ENCODE assay signal across 18 cellular contexts in genomic region chr2:104861295-104862060, GRCh38. TPM values are rescaled to one million over a fixed set of nuclear protein-coding genes. Genes with fewer than 3 reads are reported as not detected.
DNase-seq lines count a peak whose midpoint lies in the region; ATAC-seq and TF ChIP-seq lines count a peak whose summit lies in the region.
"Had no signal": no experiment of that assay in that cellular context is flagged by ENCODE, and none has a peak within 500 bp of the region (broad histone marks: within the 10 kb centered on the region; RNA-seq: fewer than 3 reads in every experiment).

No MANE protein-coding gene starts in this region.

- ATAC-seq in GM23338: peak; percentile 4
- no peak for ATAC-seq in GM21381 (IDR thresholded peaks at IDR 0.05; ENCODE audit: unreplicated experiment)
- ATAC-seq: PC-3 had no signal

- peaks cover 36% of the 10 kb centered on the region for H3F3A ChIP-seq in GM23338 (replicated peaks; ENCODE audit: low read depth)

- DNase-seq in A673 (ENCODE audit: low spot score) (no peak), GM23338 (ENCODE audit: low spot score) (peak; percentile 67), endothelial cell (ENCODE audit: low spot score) (no peak), nephron progenitor cell (no peak), COLO829 (ENCODE audit: low spot score) (no peak)
- DNase-seq in activated T-helper 2 cell treated with anti-CD3 and anti-CD28 coated beads, Interferon-gamma antibody, Interleukin-2, Interleukin-4, amounts not matched to agents 10 μg/mL and 5 μg/mL and 100 μg/mL, durations not matched to agents 14 hours and 24 hours and 36 hours (ENCODE audit: low spot score): no peak
- DNase-seq in activated CD4-positive, CD25-positive, alpha-beta regulatory T cell treated with anti-CD3 and anti-CD28 coated beads, Interleukin-2, amount 50 U/mL, for 72 hours: no peak
- DNase-seq: immature natural killer cell, NCI-H2081 treated with DMSO at 0.1 percent for 48 hours, PC-3, T1000, thyroid gland had no signal

- peaks cover 35% of the 10 kb centered on the region for H4K20me1 ChIP-seq in GM23338 (replicated peaks; ENCODE audit: insufficient read depth)

- H3K27me3 Mint-ChIP-seq in GM23338 (ENCODE audit: insufficient read depth, low read depth, poor library complexity) (peaks cover 93% of the 10 kb centered on the region), endothelial cell (ENCODE audit: unreplicated experiment) (peaks cover 50% of the 10 kb centered on the region), nephron progenitor cell (ENCODE audit: low read depth, poor library complexity) (peaks cover 99% of the 10 kb centered on the region)
- peaks cover 85% of the 10 kb centered on the region for H3K27me3 Mint-ChIP-seq in activated T-helper 2 cell treated with anti-CD3 and anti-CD28 coated beads, Interferon-gamma antibody, Interleukin-2, Interleukin-4, amounts not matched to agents 10 μg/mL and 5 μg/mL and 100 μg/mL, durations not matched to agents 14 hours and 24 hours and 36 hours (ENCODE audit: low read depth)

- intact Hi-C loops in A673 (cut with micrococcal nuclease; ENCODE audit: unreplicated experiment): no loop called here
- intact Hi-C loops in activated T-helper 2 cell treated with anti-CD3 and anti-CD28 coated beads, Interferon-gamma antibody, Interleukin-2, Interleukin-4, amounts not matched to agents 10 μg/mL and 5 μg/mL and 100 μg/mL, durations not matched to agents 14 hours and 24 hours and 36 hours (cut with micrococcal nuclease): no loop called here

- H3K27ac ChIP-seq in A673 (ENCODE audit: low read depth, low read length, poor library complexity, severe bottlenecking) (no peak overlapping the region), GM23338 (ENCODE audit: low read depth) (no peak overlapping the region)
- H3K27ac ChIP-seq: BLaER1, epithelial cell of prostate, GM23248, KMS-11, parathyroid adenoma, thyroid gland had no signal

- H3K27ac Mint-ChIP-seq in GM23338: no peak overlapping the region
- H3K27ac Mint-ChIP-seq in endothelial cell (ENCODE audit: unreplicated experiment): peak overlapping the region; percentile 31
- no peak overlapping the region for H3K27ac Mint-ChIP-seq in nephron progenitor cell
- H3K27ac Mint-ChIP-seq in activated T-helper 2 cell treated with anti-CD3 and anti-CD28 coated beads, Interferon-gamma antibody, Interleukin-2, Interleukin-4, amounts not matched to agents 10 μg/mL and 5 μg/mL and 100 μg/mL, durations not matched to agents 14 hours and 24 hours and 36 hours: no peak overlapping the region
- H3K27ac Mint-ChIP-seq: immature natural killer cell had no signal

- H3K4me1 Mint-ChIP-seq in GM23338 (peaks cover 50% of the 10 kb centered on the region), endothelial cell (ENCODE audit: unreplicated experiment) (peaks cover 18% of the 10 kb centered on the region), nephron progenitor cell (peaks cover 44% of the 10 kb centered on the region)
- H3K4me1 Mint-ChIP-seq in activated T-helper 2 cell treated with anti-CD3 and anti-CD28 coated beads, Interferon-gamma antibody, Interleukin-2, Interleukin-4, amounts not matched to agents 10 μg/mL and 5 μg/mL and 100 μg/mL, durations not matched to agents 14 hours and 24 hours and 36 hours (ENCODE audit: low read depth): peaks cover 4% of the 10 kb centered on the region

- H3K9me3 ChIP-seq in A673 (ENCODE audit: low read depth, low read length, poor library complexity, severe bottlenecking): no peaks in the 10 kb centered on the region
- H3K9me3 ChIP-seq: thyroid gland had no signal

- H3K9me3 Mint-ChIP-seq in GM23338: peaks cover 11% of the 10 kb centered on the region; the same call in 2 of the 3 replicates
- H3K9me3 Mint-ChIP-seq in endothelial cell (ENCODE audit: unreplicated experiment): no peaks in the 10 kb centered on the region
- no peaks in the 10 kb centered on the region for H3K9me3 Mint-ChIP-seq in nephron progenitor cell
- H3K9me3 Mint-ChIP-seq in activated T-helper 2 cell treated with anti-CD3 and anti-CD28 coated beads, Interferon-gamma antibody, Interleukin-2, Interleukin-4, amounts not matched to agents 10 μg/mL and 5 μg/mL and 100 μg/mL, durations not matched to agents 14 hours and 24 hours and 36 hours: no peaks in the 10 kb centered on the region

- POLR2A ChIA-PET in A673 (lab: Charles Lee; ENCODE audit: low non-redundant PET): no interaction called here

- CTCF ChIA-PET in A673 (lab: Charles Lee): no interaction called here

- H3K36me3 ChIP-seq in A673 (ENCODE audit: insufficient read depth, low read length, poor library complexity, severe bottlenecking) (no peaks in the 10 kb centered on the region), GM23338 (ENCODE audit: insufficient read depth) (no peaks in the 10 kb centered on the region)
- H3K36me3 ChIP-seq: BLaER1, thyroid gland had no signal

- H3K4me3 ChIP-seq in A673 (ENCODE audit: low read depth, low read length, poor library complexity, severe bottlenecking) (peak overlapping the region; percentile 31), GM23338 (peak overlapping the region; percentile 66)
- H3K4me3 ChIP-seq: BLaER1, GM23248, thyroid gland had no signal

- TF ChIP-seq CTCF in A673 (conservative IDR thresholded peaks at IDR 0.05; ENCODE audit: low read depth, low read length) (no peak), GM23338 (conservative IDR thresholded peaks at IDR 0.05; ENCODE audit: low read depth in 2 of 2) (no peak), endothelial cell (IDR thresholded peaks at IDR 0.05; ENCODE audit: unreplicated experiment) (no peak), nephron progenitor cell (IDR thresholded peaks at IDR 0.05) (no peak)

- H3K4me2 ChIP-seq in GM23338: peak overlapping the region; percentile 88
- H3K4me2 ChIP-seq: BLaER1, KMS-11 had no signal

- no peaks in the 10 kb centered on the region for H3K36me3 Mint-ChIP-seq in GM23338 (ENCODE audit: low read depth)
- peaks cover 9% of the 10 kb centered on the region for H3K36me3 Mint-ChIP-seq in endothelial cell (ENCODE audit: low read depth, unreplicated experiment)
- no peaks in the 10 kb centered on the region for H3K36me3 Mint-ChIP-seq in nephron progenitor cell (ENCODE audit: low read depth)
- no peaks in the 10 kb centered on the region for H3K36me3 Mint-ChIP-seq in activated T-helper 2 cell treated with anti-CD3 and anti-CD28 coated beads, Interferon-gamma antibody, Interleukin-2, Interleukin-4, amounts not matched to agents 10 μg/mL and 5 μg/mL and 100 μg/mL, durations not matched to agents 14 hours and 24 hours and 36 hours (ENCODE audit: low read depth)

- BruUV-seq in A673 (replicated peaks; lab: Mats Ljungman, UMichigan): no TSS peak

- H3K4me1 ChIP-seq in A673 (ENCODE audit: insufficient read depth, low read length, poor library complexity, severe bottlenecking): peaks cover 9% of the 10 kb centered on the region
- peaks cover 65% of the 10 kb centered on the region for H3K4me1 ChIP-seq in GM23338 (ENCODE audit: insufficient read depth)
- H3K4me1 ChIP-seq: BLaER1, parathyroid adenoma had no signal

- no peaks in the 10 kb centered on the region for H3K79me2 ChIP-seq in GM23338 (replicated peaks; ENCODE audit: insufficient read depth)
- H3K79me2 ChIP-seq: parathyroid adenoma had no signal

- H3K27me3 ChIP-seq in A673 (replicated peaks; ENCODE audit: insufficient read depth, low read depth, low read length, poor library complexity) (peaks cover 88% of the 10 kb centered on the region), GM23338 (ENCODE audit: insufficient read depth) (peaks cover 98% of the 10 kb centered on the region)

- H3K4me3 Mint-ChIP-seq in GM23338: peak overlapping the region; percentile 84
- peak overlapping the region; percentile 94 for H3K4me3 Mint-ChIP-seq in endothelial cell (ENCODE audit: unreplicated experiment)
- H3K4me3 Mint-ChIP-seq in nephron progenitor cell: peak overlapping the region; percentile 85
- no peak overlapping the region for H3K4me3 Mint-ChIP-seq in activated T-helper 2 cell treated with anti-CD3 and anti-CD28 coated beads, Interferon-gamma antibody, Interleukin-2, Interleukin-4, amounts not matched to agents 10 μg/mL and 5 μg/mL and 100 μg/mL, durations not matched to agents 14 hours and 24 hours and 36 hours (ENCODE audit: low read depth)

- no peaks in the 10 kb centered on the region for H3K9me2 ChIP-seq in GM23338 (ENCODE audit: insufficient read depth)

- peak overlapping the region; percentile 52 for H2AFZ ChIP-seq in GM23338
- H2AFZ ChIP-seq: GM23248, parathyroid adenoma had no signal

TF ChIP-seq in GM23338, 12 proteins besides CTCF, POLR2A, EP300 and RAD21 (continues in another document):
- no peak for TF ChIP-seq JUNB (IDR thresholded peaks at IDR 0.05; ENCODE audit: unreplicated experiment)
- no peak for TF ChIP-seq ZNF114 (CRISPR knock-in tag; IDR thresholded peaks at IDR 0.05)
- no peak for TF ChIP-seq EZH2phosphoT487 (IDR thresholded peaks at IDR 0.05; ENCODE audit: unreplicated experiment)
- no peak for TF ChIP-seq ZNF331 (CRISPR knock-in tag; IDR thresholded peaks at IDR 0.05; ENCODE audit: low read depth)
- peak; percentile 70 for TF ChIP-seq EZH2 (IDR thresholded peaks at IDR 0.05; ENCODE audit: low read depth, unreplicated experiment)

RNA-seq across cellular contexts. Expression of gene POU3F3, which starts 7.6 kb away (rescaled TPM):
- total RNA-seq in A673 (2021): 0.13 TPM in 1 of 2 replicates, not detected in the other
- total RNA-seq in GM23338 (2014; rRNA removed; shearing (Covaris generic)): 0.24 TPM in 1 of 2 replicates, not detected in the other
- 0.06 and 0.14 TPM in 2 replicates for polyA plus RNA-seq in GM23338 (2016; fragmentation: Nextera tagmentation; extraction: Ambion mirVana)
- total RNA-seq in endothelial cell (ENCODE audit: unreplicated experiment): not detected
- not detected in 2 replicates for total RNA-seq in activated T-helper 2 cell treated with anti-CD3 and anti-CD28 coated beads, Interferon-gamma antibody, Interleukin-2, Interleukin-4, amounts not matched to agents 10 μg/mL and 5 μg/mL and 100 μg/mL, durations not matched to agents 14 hours and 24 hours and 36 hours
- total RNA-seq: GM23248, PC-3 had no signal
- polyA plus RNA-seq: GM23248, immature natural killer cell had no signal
